ENCODE assay signal across 9 cellular contexts in genomic region chr17:81666092-81666341, GRCh38. TPM values are rescaled to one million over a fixed set of nuclear protein-coding genes. Genes with fewer than 3 reads are reported as not detected.
DNase-seq lines count a peak whose midpoint lies in the region; ATAC-seq and TF ChIP-seq lines count a peak whose summit lies in the region.
"Had no signal": no experiment of that assay in that cellular context is flagged by ENCODE, and none has a peak within 500 bp of the region (broad histone marks: within the 10 kb centered on the region; RNA-seq: fewer than 3 reads in every experiment).

No MANE protein-coding gene starts in this region.

- H3K4me1 Mint-ChIP-seq in Calu3 (ENCODE audit: low read depth, unreplicated experiment) = peaks cover 20% of the 10 kb centered on the region
- H3K4me1 Mint-ChIP-seq in T-helper 17 cell = peaks cover 35% of the 10 kb centered on the region

- peak overlapping the region; percentile 76 for H2AFZ ChIP-seq in fibroblast of lung (ENCODE audit: low read length)
- peak overlapping the region; percentile 90 for H2AFZ ChIP-seq in osteoblast (ENCODE audit: low read length)

- peak overlapping the region; percentile 91 for H3K9ac ChIP-seq in fibroblast of lung (ENCODE audit: insufficient read depth, low read length)

- peaks cover 9% of the 10 kb centered on the region for H3K4me1 ChIP-seq in fibroblast of lung (ENCODE audit: control insufficient read depth, extremely low read depth, insufficient read depth, low read length)
- peaks cover 13% of the 10 kb centered on the region for H3K4me1 ChIP-seq in osteoblast (ENCODE audit: insufficient read depth, low read length)

- H3K9me3 ChIP-seq in T-helper 17 cell (ENCODE audit: control insufficient read depth, low read length, poor library complexity, severe bottlenecking) (no peaks in the 10 kb centered on the region), fibroblast of lung (ENCODE audit: control insufficient read depth, insufficient read depth, low read depth, low read length) (no peaks in the 10 kb centered on the region), osteoblast (ENCODE audit: low read depth, low read length) (no peaks in the 10 kb centered on the region)

- H4K20me1 ChIP-seq in fibroblast of lung (ENCODE audit: control insufficient read depth, extremely low read depth, insufficient read depth, low read length) (no peaks in the 10 kb centered on the region), osteoblast (ENCODE audit: insufficient read depth, low read length) (no peaks in the 10 kb centered on the region)

- H3K79me2 ChIP-seq in fibroblast of lung (ENCODE audit: control insufficient read depth, insufficient read depth, low read length) = peaks cover 27% of the 10 kb centered on the region
- H3K79me2 ChIP-seq in osteoblast (ENCODE audit: insufficient read depth, low read length) = peaks cover 35% of the 10 kb centered on the region

- H3K27ac Mint-ChIP-seq in Calu3 (ENCODE audit: unreplicated experiment) (peak overlapping the region; percentile 62), T-helper 17 cell (peak overlapping the region; percentile 91)

- peaks cover 17% of the 10 kb centered on the region for H3K36me3 ChIP-seq in fibroblast of lung (ENCODE audit: control insufficient read depth, insufficient read depth, low read length)
- H3K36me3 ChIP-seq in osteoblast (ENCODE audit: insufficient read depth, low read length) = peaks cover 16% of the 10 kb centered on the region

- CTCF ChIA-PET in Calu3 (lab: Charles Lee) = interaction anchor here (0.6 kb wide), 1 partner anchor 38 kb away, joined by 3 read pairs; no protein-coding TSS in a partner anchor

- H3K4me3 Mint-ChIP-seq in Calu3 (ENCODE audit: low read depth, unreplicated experiment) (peak overlapping the region; percentile 82), T-helper 17 cell (peak overlapping the region; percentile 96)

- no peaks in the 10 kb centered on the region for H3K27me3 ChIP-seq in fibroblast of lung (ENCODE audit: control insufficient read depth, insufficient read depth, low read length)
- no peaks in the 10 kb centered on the region for H3K27me3 ChIP-seq in osteoblast (ENCODE audit: insufficient read depth, low read length)

- H3K4me2 ChIP-seq in fibroblast of lung (ENCODE audit: extremely low read depth, insufficient read depth, low read length) = peak overlapping the region; percentile 100
- peak overlapping the region; percentile 98 for H3K4me2 ChIP-seq in osteoblast (ENCODE audit: insufficient read depth, low read length)

- DNase-seq in Calu3 (no peak), HFF-Myc (ENCODE audit: extremely low read depth, low read depth) (no peak), T-helper 17 cell (peak in 1 of 3 donors; percentile 24), fibroblast of lung (ENCODE audit: low read depth in 2 of 2) (peak in 1 of 2 donors; percentile 22), osteoblast (ENCODE audit: insufficient read length, low spot score, missing footprints) (peak; percentile 90), NCI-H2081 (lab: John Stamatoyannopoulos, UW) (no peak), HCEC 1CT (no peak)

- ATAC-seq in T-helper 17 cell = peak; percentile 21
- no peak for ATAC-seq in GM19452 (IDR thresholded peaks at IDR 0.05; ENCODE audit: unreplicated experiment)

- peak overlapping the region; percentile 97 for H3K4me3 ChIP-seq in HFF-Myc (replicated peaks; ENCODE audit: low read depth, low read length)
- peak overlapping the region; percentile 66 to 98 (median 92) for H3K4me3 ChIP-seq in fibroblast of lung (replicated peaks in 1 of 4; ENCODE audit: control extremely low read depth in 1 of 4, insufficient read depth in 1 of 4, low read depth in 3 of 4, low read length in 4 of 4)
- peak overlapping the region; percentile 89 for H3K4me3 ChIP-seq in osteoblast (ENCODE audit: insufficient read depth, low read length)

- H3K27me3 Mint-ChIP-seq in Calu3 (ENCODE audit: unreplicated experiment) (no peaks in the 10 kb centered on the region), T-helper 17 cell (no peaks in the 10 kb centered on the region)

- intact Hi-C loops in Calu3 (cut with micrococcal nuclease; ENCODE audit: unreplicated experiment) = no loop called here

- H3K36me3 Mint-ChIP-seq in Calu3 (ENCODE audit: insufficient read depth, unreplicated experiment) = peaks cover 58% of the 10 kb centered on the region
- no peaks in the 10 kb centered on the region for H3K36me3 Mint-ChIP-seq in T-helper 17 cell (ENCODE audit: low read depth)

- H3K27ac ChIP-seq in fibroblast of lung (ENCODE audit: insufficient read depth, low read length) (peak overlapping the region; percentile 90), osteoblast (ENCODE audit: low read depth, low read length) (peak overlapping the region; percentile 74)

- H3K9me3 Mint-ChIP-seq in Calu3 (ENCODE audit: low read depth, unreplicated experiment) = no peaks in the 10 kb centered on the region

- TF ChIP-seq CTCF in Calu3 (IDR thresholded peaks at IDR 0.05; ENCODE audit: unreplicated experiment) (no peak), HFF-Myc (IDR thresholded peaks at IDR 0.05; ENCODE audit: low read depth, low read length, missing control alignments) (no peak), fibroblast of lung (conservative IDR thresholded peaks at IDR 0.05 in 1 of 2, IDR thresholded peaks at IDR 0.05 in 1 of 2; ENCODE audit: low read depth in 1 of 2, low read length in 2 of 2) (no peak), osteoblast (IDR thresholded peaks at IDR 0.05; ENCODE audit: extremely low read depth, low read depth, low read length) (no peak)

- BruUV-seq in Calu3 (replicated peaks; lab: Mats Ljungman, UMichigan) = TSS peak; percentile 83

RNA-seq across cellular contexts. Expression of gene OXLD1, which starts 0.4 kb away (rescaled TPM):
- total RNA-seq in Calu3 (2022) = 36.5 and 39.5 TPM in 2 replicates
- total RNA-seq in T-helper 17 cell = 10 to 100 TPM; 32.8 to 34.4 TPM
- total RNA-seq in fibroblast of lung = 34.2 and 45.6 TPM in 2 replicates
- polyA plus RNA-seq in fibroblast of lung = 8.8 and 11.6 TPM in 2 replicates
- polyA plus RNA-seq in fibroblast of lung (2012) = 19.7 and 28.2 TPM in 2 replicates
- 1.7 and 6.2 TPM in 2 replicates for polyA minus RNA-seq in fibroblast of lung (ENCODE audit: low replicate concordance)
- total RNA-seq in osteoblast = 21.0 and 21.5 TPM in 2 replicates

RNA-seq across cellular contexts. Expression of gene CCDC137, which starts 0.5 kb away (rescaled TPM):
- 37.5 and 37.8 TPM in 2 replicates for total RNA-seq in Calu3 (2022)
- 10 to 100 TPM; 15.0 to 18.4 TPM for total RNA-seq in T-helper 17 cell
- total RNA-seq in fibroblast of lung = 6.2 and 6.9 TPM in 2 replicates
- polyA plus RNA-seq in fibroblast of lung = 9.8 and 13.3 TPM in 2 replicates
- 16.9 and 28.1 TPM in 2 replicates for polyA plus RNA-seq in fibroblast of lung (2012)
- 2.6 and 9.2 TPM in 2 replicates for polyA minus RNA-seq in fibroblast of lung (ENCODE audit: low replicate concordance)
- total RNA-seq in osteoblast = 4.7 and 5.6 TPM in 2 replicates

RNA-seq across cellular contexts. Expression of gene PDE6G, which starts 9.7 kb away (rescaled TPM):
- total RNA-seq in Calu3 (2022) (not detected in 2 replicates), T-helper 17 cell (1 to 10 TPM in 1 of 2 donors, under 1 TPM in 1; 0.50 to 2.2 TPM), fibroblast of lung (0.17 TPM in 1 of 2 replicates, not detected in the other), osteoblast (not detected in 2 replicates)
- 0.64 and 0.75 TPM in 2 replicates for polyA plus RNA-seq in fibroblast of lung
- 0.56 and 1.4 TPM in 2 replicates for polyA plus RNA-seq in fibroblast of lung (2012)
- 1.4 TPM in 1 of 2 replicates, not detected in the other for polyA minus RNA-seq in fibroblast of lung (ENCODE audit: low replicate concordance)
- total RNA-seq: RPMI7951 had no signal

RNA-seq across cellular contexts. Expression of gene ARL16, which starts 17.6 kb away (rescaled TPM):
- total RNA-seq in Calu3 (2022) (35.4 and 40.1 TPM in 2 replicates), T-helper 17 cell (10 to 100 TPM; 10.5 to 34.0 TPM), fibroblast of lung (22.3 and 28.1 TPM in 2 replicates), osteoblast (24.5 and 26.1 TPM in 2 replicates)
- polyA plus RNA-seq in fibroblast of lung = 35.8 and 55.8 TPM in 2 replicates
- polyA plus RNA-seq in fibroblast of lung (2012) = 30.3 and 50.6 TPM in 2 replicates
- polyA minus RNA-seq in fibroblast of lung (ENCODE audit: low replicate concordance) = 13.9 and 40.1 TPM in 2 replicates

RNA-seq across cellular contexts. Expression of gene HGS, which starts 17.8 kb away (rescaled TPM):
- total RNA-seq in Calu3 (2022) = 160 and 167 TPM in 2 replicates
- total RNA-seq in T-helper 17 cell = 100 to 1,000 TPM; 111 to 121 TPM
- total RNA-seq in fibroblast of lung = 55.2 and 65.7 TPM in 2 replicates
- polyA plus RNA-seq in fibroblast of lung = 43.1 and 81.1 TPM in 2 replicates
- 59.4 and 88.8 TPM in 2 replicates for polyA plus RNA-seq in fibroblast of lung (2012)
- 219 and 227 TPM in 2 replicates for polyA minus RNA-seq in fibroblast of lung (ENCODE audit: low replicate concordance)
- 100 and 110 TPM in 2 replicates for total RNA-seq in osteoblast
